ENCODE assay signal across 8 cellular contexts in genomic region chr10:72626444-72626754, GRCh38. TPM values are rescaled to one million over a fixed set of nuclear protein-coding genes. Genes with fewer than 3 reads are reported as not detected.
DNase-seq lines count a peak whose midpoint lies in the region; ATAC-seq and TF ChIP-seq lines count a peak whose summit lies in the region.

No MANE protein-coding gene starts in this region.

- DNase-seq in GM06990 (ENCODE audit: extremely low read depth, insufficient read length): no peak
- no peak for DNase-seq in PC-3
- no peak for DNase-seq in endothelial cell (ENCODE audit: low spot score)
- no peak for DNase-seq in progenitor cell of endocrine pancreas (ENCODE audit: low spot score, unreplicated experiment)
- no peak for DNase-seq in NCI-H146 treated with DMSO at 0.1 percent for 48 hours (lab: John Stamatoyannopoulos, UW; ENCODE audit: unreplicated experiment)
- DNase-seq in KBM-7: no peak
- no peak for DNase-seq in left colon

- H3K9me2 ChIP-seq in PC-3 (replicated peaks; ENCODE audit: low read length): no peaks in the 10 kb centered on the region

- no peaks in the 10 kb centered on the region for H3K27me3 ChIP-seq in GM06990 (replicated peaks; ENCODE audit: control insufficient read depth, insufficient read depth, low read length)
- H3K27me3 ChIP-seq in PC-3 (ENCODE audit: low read length): no peaks in the 10 kb centered on the region

- peak overlapping the region; percentile 24 for H3K27ac ChIP-seq in PC-3 (ENCODE audit: low read length)

- intact Hi-C loops in PC-3 (cut with micrococcal nuclease) (loop anchor here (1.0 to 10.0 kb wide), 2 partner anchors 64 to 208 kb away; no protein-coding TSS in a partner anchor), left colon (cut with DNase I, micrococcal nuclease) (no loop called here)

- in situ Hi-C loops in KBM-7 (cut with MboI; ENCODE audit: low pct_unique_long_range_greater_than_20kb, low sequenced_read_pairs): no loop called here

- H3K9ac ChIP-seq in PC-3 (ENCODE audit: low read length): peak overlapping the region; percentile 77

- POLR2A ChIA-PET in PC-3 (lab: Charles Lee; ENCODE audit: unreplicated experiment): interaction anchor here (0.7 kb wide), 1 partner anchor 67 kb away, joined by 5 read pairs; no protein-coding TSS in a partner anchor

- peak overlapping the region; percentile 88 for H3K4me2 ChIP-seq in PC-3 (ENCODE audit: low read length)

- CTCF ChIA-PET in PC-3 (lab: Charles Lee): interaction anchor here (0.7 kb wide), 1 partner anchor 671 kb away, joined by 3 read pairs; no protein-coding TSS in a partner anchor

- H3K36me3 ChIP-seq in GM06990 (ENCODE audit: control insufficient read depth, insufficient read depth, low read length) (no peaks in the 10 kb centered on the region), PC-3 (ENCODE audit: low read depth, low read length) (no peaks in the 10 kb centered on the region)

- TF ChIP-seq CTCF in GM06990 (IDR thresholded peaks at IDR 0.05; ENCODE audit: insufficient read depth, low read length, poor library complexity, severe bottlenecking) (no peak), PC-3 (conservative IDR thresholded peaks at IDR 0.05; ENCODE audit: low read depth, low read length) (no peak), endothelial cell (IDR thresholded peaks at IDR 0.05; ENCODE audit: unreplicated experiment) (no peak), progenitor cell of endocrine pancreas (IDR thresholded peaks at IDR 0.05; ENCODE audit: unreplicated experiment) (no peak)

- no peak for ATAC-seq in PC-3
- no peak for ATAC-seq in GM21717 (IDR thresholded peaks at IDR 0.05; ENCODE audit: unreplicated experiment)
- no peak for ATAC-seq in left colon

- no peaks in the 10 kb centered on the region for H3F3A ChIP-seq in PC-3 (ENCODE audit: low read length, unreplicated experiment)

- H2AFZ ChIP-seq in PC-3 (ENCODE audit: low read length): peak overlapping the region; percentile 80

- BruUV-seq in PC-3 (replicated peaks; lab: Mats Ljungman, UMichigan): no TSS peak

- H3K36me3 Mint-ChIP-seq in endothelial cell (ENCODE audit: low read depth, unreplicated experiment) (no peaks in the 10 kb centered on the region), progenitor cell of endocrine pancreas (ENCODE audit: insufficient read depth) (peaks cover 1% of the 10 kb centered on the region)

- no peaks in the 10 kb centered on the region for H4K20me1 ChIP-seq in PC-3 (ENCODE audit: low read length)

- no peaks in the 10 kb centered on the region for H3K9me3 ChIP-seq in PC-3 (ENCODE audit: low read length)

- no peak overlapping the region for H3K27ac Mint-ChIP-seq in endothelial cell (ENCODE audit: unreplicated experiment)
- peak overlapping the region; percentile 96 for H3K27ac Mint-ChIP-seq in progenitor cell of endocrine pancreas

- peaks cover 7% of the 10 kb centered on the region for H3K4me1 Mint-ChIP-seq in endothelial cell (ENCODE audit: unreplicated experiment)
- peaks cover 7% of the 10 kb centered on the region for H3K4me1 Mint-ChIP-seq in progenitor cell of endocrine pancreas (ENCODE audit: low read depth)

- no peaks in the 10 kb centered on the region for H3K27me3 Mint-ChIP-seq in endothelial cell (ENCODE audit: unreplicated experiment)
- H3K27me3 Mint-ChIP-seq in progenitor cell of endocrine pancreas: no peaks in the 10 kb centered on the region

- H3K9me3 Mint-ChIP-seq in endothelial cell (ENCODE audit: unreplicated experiment) (no peaks in the 10 kb centered on the region), progenitor cell of endocrine pancreas (ENCODE audit: low read depth) (no peaks in the 10 kb centered on the region)

- peaks cover 9% of the 10 kb centered on the region; the same call in 1 of the 2 replicates for H3K4me1 ChIP-seq in PC-3 (ENCODE audit: insufficient read depth, low read length)

- H3K4me3 ChIP-seq in GM06990 (replicated peaks; ENCODE audit: low read depth, low read length): peak overlapping the region; percentile 98
- H3K4me3 ChIP-seq in PC-3 (ENCODE audit: low read length): peak overlapping the region; percentile 87

- peak overlapping the region; percentile 99 for H3K4me3 Mint-ChIP-seq in endothelial cell (ENCODE audit: unreplicated experiment)
- H3K4me3 Mint-ChIP-seq in progenitor cell of endocrine pancreas (ENCODE audit: low read depth): peak overlapping the region; percentile 100

- H3K79me2 ChIP-seq in PC-3 (ENCODE audit: low read length): peaks cover 29% of the 10 kb centered on the region

RNA-seq across cellular contexts. Expression of gene MICU1, which starts 0.5 kb away (rescaled TPM):
- total RNA-seq in PC-3 (2014; rRNA removed): 19.8 and 24.9 TPM in 2 replicates
- 39.9 TPM for total RNA-seq in endothelial cell (ENCODE audit: unreplicated experiment)
- total RNA-seq in progenitor cell of endocrine pancreas: 60.4 and 63.3 TPM in 2 replicates
- total RNA-seq in left colon: 10 to 100 TPM; 48.9 to 54.1 TPM
